ENCODE assay signal across 9 cellular contexts in the genomic region with DNA sequence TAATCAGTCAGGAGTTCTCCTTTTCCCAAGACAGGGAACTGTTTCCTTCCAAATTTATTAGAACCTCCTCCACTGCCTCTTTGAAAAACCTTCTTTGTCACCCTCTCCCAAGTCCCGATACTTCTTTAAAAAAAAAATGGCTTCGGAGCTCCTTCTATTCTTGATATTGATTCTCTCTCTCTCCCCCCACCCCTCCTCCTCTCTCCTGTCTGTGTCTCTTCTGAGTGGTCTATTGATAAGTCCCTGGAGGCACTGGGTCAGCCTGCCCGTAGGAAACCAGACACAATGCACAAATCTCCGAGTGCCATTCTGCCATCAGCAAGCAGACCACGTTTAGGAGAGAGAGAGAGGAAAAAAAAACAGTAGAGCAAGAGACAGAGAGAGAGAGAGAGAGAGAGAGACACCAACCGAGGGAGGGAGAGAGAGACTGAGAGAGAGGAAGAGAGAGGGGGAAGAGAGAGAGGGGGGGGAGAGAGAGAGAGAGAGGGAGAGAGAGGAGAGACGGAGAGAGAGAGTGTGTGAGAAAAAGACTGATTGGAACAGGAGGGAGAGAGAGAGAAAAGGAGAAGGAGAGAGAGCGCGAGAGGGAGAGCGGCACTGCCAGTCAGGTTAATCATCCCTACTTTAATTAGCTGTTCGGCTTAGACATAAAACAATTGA.
DNase-seq lines count a peak whose midpoint lies in the region; ATAC-seq and TF ChIP-seq lines count a peak whose summit lies in the region.
"Had no signal": no experiment of that assay in that cellular context is flagged by ENCODE, and none has a peak within 500 bp of the region (broad histone marks: within the 10 kb centered on the region; RNA-seq: fewer than 3 reads in every experiment).

No MANE protein-coding gene starts in this region.

- no peaks in the 10 kb centered on the region for H3K36me3 ChIP-seq in BE2C
- no peaks in the 10 kb centered on the region for H3K36me3 ChIP-seq in left lung
- no peaks in the 10 kb centered on the region for H3K36me3 ChIP-seq in upper lobe of left lung

- TF ChIP-seq CTCF in BE2C (IDR thresholded peaks at IDR 0.05; ENCODE audit: low read depth, low read length), result no peak
- TF ChIP-seq CTCF in left lung (IDR thresholded peaks at IDR 0.05), result no peak
- TF ChIP-seq CTCF in upper lobe of left lung (IDR thresholded peaks at IDR 0.05), result peak in 3 of 6 experiments; percentile 11 to 47 (median 28)

- peaks cover 2% of the 10 kb centered on the region for H3K4me1 Mint-ChIP-seq in activated CD8-positive, alpha-beta memory T cell treated with anti-CD3 and anti-CD28 coated beads, Interleukin-2, amount 10 ng/mL, durations not matched to agents 7 days and 5 days

- ATAC-seq in left lung, result peak; percentile 4
- peak; percentile 11 to 50 for ATAC-seq in upper lobe of left lung (ENCODE audit: low FRiP score in 2 of 2)
- ATAC-seq in GM21825 (IDR thresholded peaks at IDR 0.05; ENCODE audit: unreplicated experiment), result no peak
- no peak for ATAC-seq in activated CD8-positive, alpha-beta memory T cell treated with anti-CD3 and anti-CD28 coated beads, Interleukin-2, amount 10 ng/mL, durations not matched to agents 7 days and 5 days
- ATAC-seq in HG03439 (IDR thresholded peaks at IDR 0.05; ENCODE audit: unreplicated experiment), result no peak

- TF ChIP-seq EP300 in upper lobe of left lung (IDR thresholded peaks at IDR 0.05), result no peak

- no peak for TF ChIP-seq POLR2A in upper lobe of left lung (IDR thresholded peaks at IDR 0.05)

- H3K36me3 Mint-ChIP-seq in activated CD8-positive, alpha-beta memory T cell treated with anti-CD3 and anti-CD28 coated beads, Interleukin-2, amount 10 ng/mL, durations not matched to agents 7 days and 5 days, result no peaks in the 10 kb centered on the region
- H3K36me3 Mint-ChIP-seq: brain had no signal

- H3K27ac ChIP-seq in left lung (peak overlapping the region in 1 of 2 donors; percentile 45), upper lobe of left lung (peak overlapping the region; percentile 57 to 74 (median 66))

- H3K4me3 Mint-ChIP-seq in activated CD8-positive, alpha-beta memory T cell treated with anti-CD3 and anti-CD28 coated beads, Interleukin-2, amount 10 ng/mL, durations not matched to agents 7 days and 5 days, result no peak overlapping the region
- H3K4me3 Mint-ChIP-seq: brain had no signal

- DNase-seq in BE2C, result peak; percentile 77
- peak; percentile 53 for DNase-seq in M059J (ENCODE audit: low read depth)
- peak; percentile 75 for DNase-seq in astrocyte of the hippocampus (ENCODE audit: low read depth, low spot score)
- DNase-seq in left lung, result peak in 1 of 2 donors; percentile 7
- no peak for DNase-seq in upper lobe of left lung
- DNase-seq in activated CD8-positive, alpha-beta memory T cell treated with anti-CD3 and anti-CD28 coated beads, Interleukin-2, amount 10 ng/mL, durations not matched to agents 7 days and 5 days, result no peak

- 16 to 18% methylated on average over 11 of the region's 11 CpGs for WGBS in upper lobe of left lung, 2 donors

- CTCF ChIA-PET in activated CD8-positive, alpha-beta memory T cell treated with anti-CD3 and anti-CD28 coated beads, Interleukin-2, amount 10 ng/mL, durations not matched to agents 7 days and 5 days (lab: Charles Lee), result no interaction called here

- peak overlapping the region; percentile 72 for H3K4me3 ChIP-seq in BE2C (ENCODE audit: low read depth, low read length)
- H3K4me3 ChIP-seq in left lung, result peak overlapping the region; percentile 17 to 21
- peak overlapping the region in 3 of 4 donors; percentile 35 to 49 (median 46) for H3K4me3 ChIP-seq in upper lobe of left lung

- peaks cover 13% of the 10 kb centered on the region for H3K4me1 ChIP-seq in BE2C
- H3K4me1 ChIP-seq in left lung, result peaks cover 0 to 26% of the 10 kb centered on the region in 2 donors
- H3K4me1 ChIP-seq in upper lobe of left lung, result peaks cover 13 to 49% (median 22%) of the 10 kb centered on the region in 4 donors

- H3K9me3 ChIP-seq in BE2C, result no peaks in the 10 kb centered on the region
- H3K9me3 ChIP-seq in left lung, result no peaks in the 10 kb centered on the region
- no peaks in the 10 kb centered on the region for H3K9me3 ChIP-seq in upper lobe of left lung

- H3K27ac Mint-ChIP-seq in activated CD8-positive, alpha-beta memory T cell treated with anti-CD3 and anti-CD28 coated beads, Interleukin-2, amount 10 ng/mL, durations not matched to agents 7 days and 5 days, result no peak overlapping the region
- H3K27ac Mint-ChIP-seq: brain had no signal

- intact Hi-C loops in left lung (cut with DNase I), result no loop called here

- H3K27me3 Mint-ChIP-seq in activated CD8-positive, alpha-beta memory T cell treated with anti-CD3 and anti-CD28 coated beads, Interleukin-2, amount 10 ng/mL, durations not matched to agents 7 days and 5 days, result peaks cover 7% of the 10 kb centered on the region
- H3K27me3 Mint-ChIP-seq: brain had no signal

- H3K27me3 ChIP-seq in BE2C, result no peaks in the 10 kb centered on the region
- no peaks in the 10 kb centered on the region for H3K27me3 ChIP-seq in left lung
- H3K27me3 ChIP-seq in upper lobe of left lung, result no peaks in the 10 kb centered on the region

- H3K9me3 Mint-ChIP-seq in activated CD8-positive, alpha-beta memory T cell treated with anti-CD3 and anti-CD28 coated beads, Interleukin-2, amount 10 ng/mL, durations not matched to agents 7 days and 5 days (ENCODE audit: low read depth), result no peaks in the 10 kb centered on the region
- H3K9me3 Mint-ChIP-seq: brain had no signal

Comparison
In these comparisons a context has a peak if more than half of its experiments do, and no peak if none do; other contexts are left out.
1. DNase-seq: peak in BE2C (single experiment), M059J (single experiment) and astrocyte of the hippocampus (single experiment); none in upper lobe of left lung (0 of 2) and activated CD8-positive, alpha-beta memory T cell treated with anti-CD3 and anti-CD28 coated beads, Interleukin-2, amount 10 ng/mL, durations not matched to agents 7 days and 5 days (single experiment).
2. H3K4me3 ChIP-seq: peak in every context shown above with its lines; median percentile 72 in BE2C; 46 in upper lobe of left lung; 19 in left lung.
3. ATAC-seq: peak in left lung (single experiment) and upper lobe of left lung (2 of 2); none in GM21825 (single experiment), activated CD8-positive, alpha-beta memory T cell treated with anti-CD3 and anti-CD28 coated beads, Interleukin-2, amount 10 ng/mL, durations not matched to agents 7 days and 5 days (single experiment) and HG03439 (single experiment).